24 cellular contexts compared by ENCODE assay signal in the genomic region with DNA sequence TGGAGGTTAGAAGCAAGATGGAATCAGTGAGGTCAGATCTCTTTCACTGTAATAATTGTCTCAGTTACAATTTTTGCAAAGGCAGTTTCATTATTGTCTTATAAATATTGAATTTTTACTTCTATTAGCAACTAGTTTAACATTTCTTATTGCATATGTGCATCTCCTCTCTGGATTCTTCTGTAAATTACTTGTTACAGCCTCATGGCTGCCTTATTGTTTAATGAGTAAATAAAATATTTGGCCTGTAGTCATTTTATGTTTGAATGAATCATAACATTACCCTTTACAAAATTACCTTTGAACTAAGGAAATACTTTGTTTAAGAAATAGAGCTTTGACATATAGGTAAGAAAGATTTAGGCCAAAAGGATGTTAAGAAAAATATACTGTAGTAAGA.
DNase-seq lines count a peak whose midpoint lies in the region; ATAC-seq, FAIRE-seq and TF ChIP-seq lines count a peak whose summit lies in the region.
"Had no signal": no experiment of that assay in that cellular context is flagged by ENCODE, and none has a peak within 500 bp of the region (broad histone marks: within the 10 kb centered on the region; RNA-seq: fewer than 3 reads in every experiment).

No MANE protein-coding gene starts in this region.

- ATAC-seq in GM21717 (IDR thresholded peaks at IDR 0.05; ENCODE audit: unreplicated experiment) (no peak), gastrocnemius medialis (no peak)

- intact Hi-C loops in MCF 10A (cut with micrococcal nuclease) = loop anchor here (1.0 to 2.0 kb wide), 2 partner anchors 212 to 670 kb away; a partner anchor contains a TSS
- intact Hi-C loops in breast epithelium (cut with DNase I; ENCODE audit: low total_unique reads) = no loop called here
- intact Hi-C loops in PC-9 (cut with micrococcal nuclease; ENCODE audit: unreplicated experiment) = loop anchor here (2.0 kb wide), 1 partner anchor 212 kb away; a partner anchor contains a TSS
- intact Hi-C loops in OCI-LY7 (cut with micrococcal nuclease; ENCODE audit: unreplicated experiment) = no loop called here
- intact Hi-C loops in gastrocnemius medialis (cut with DNase I; ENCODE audit: low total_unique reads) = no loop called here

- H3K36me3 ChIP-seq in breast epithelium (no peaks in the 10 kb centered on the region), PC-9 (ENCODE audit: low read depth) (no peaks in the 10 kb centered on the region), bronchial epithelial cell (ENCODE audit: control insufficient read depth, insufficient read depth, low read length) (no peaks in the 10 kb centered on the region), OCI-LY7 (ENCODE audit: insufficient read depth, low read length) (no peaks in the 10 kb centered on the region), gastrocnemius medialis (no peaks in the 10 kb centered on the region)
- H3K36me3 ChIP-seq: BE2C, Peyer's patch, SJSA1 had no signal

- H3K27ac ChIP-seq in breast epithelium (no peak overlapping the region), PC-9 (peak overlapping the region; percentile 48), OCI-LY7 (ENCODE audit: low read depth, low read length, poor library complexity, severe bottlenecking) (no peak overlapping the region), gastrocnemius medialis (no peak overlapping the region)
- H3K27ac ChIP-seq: HL-60, Peyer's patch, SJSA1 had no signal

- H3K27ac Mint-ChIP-seq in MCF 10A (ENCODE audit: low read depth, unreplicated experiment) = peak overlapping the region; percentile 20
- H3K27ac Mint-ChIP-seq: CD14-positive monocyte; CD8-positive, alpha-beta memory T cell had no signal

- TF ChIP-seq POLR2A in breast epithelium (IDR thresholded peaks at IDR 0.05) (no peak), erythroblast (IDR thresholded peaks at IDR 0.05; ENCODE audit: low read length) (no peak), gastrocnemius medialis (IDR thresholded peaks at IDR 0.05) (no peak)

- BruUV-seq in MCF 10A (replicated peaks; lab: Mats Ljungman, UMichigan) (no TSS peak), PC-9 (replicated peaks; lab: Mats Ljungman, UMichigan) (no TSS peak), OCI-LY7 (replicated peaks; lab: Mats Ljungman, UMichigan) (no TSS peak)

- H3K9me3 Mint-ChIP-seq in MCF 10A (ENCODE audit: unreplicated experiment) = no peaks in the 10 kb centered on the region

- no peaks in the 10 kb centered on the region for H4K20me1 ChIP-seq in PC-9 (ENCODE audit: insufficient read depth)
- H4K20me1 ChIP-seq in OCI-LY7 (ENCODE audit: insufficient read depth, low read length) = no peaks in the 10 kb centered on the region

- H3K27me3 ChIP-seq in breast epithelium (no peaks in the 10 kb centered on the region), PC-9 (ENCODE audit: insufficient read depth, low read depth) (no peaks in the 10 kb centered on the region), bronchial epithelial cell (ENCODE audit: control insufficient read depth, insufficient read depth, low read length) (no peaks in the 10 kb centered on the region), gastrocnemius medialis (no peaks in the 10 kb centered on the region)
- H3K27me3 ChIP-seq: BE2C, Peyer's patch, SJSA1 had no signal

- DNase-seq in MCF 10A (ENCODE audit: unreplicated experiment) = no peak
- DNase-seq in breast epithelium (ENCODE audit: low spot score in 2 of 2) = no peak
- no peak for DNase-seq in PC-9
- DNase-seq in bronchial epithelial cell (ENCODE audit: low read depth) = peak; percentile 73
- DNase-seq in OCI-LY7 (ENCODE audit: low spot score) = no peak
- DNase-seq in erythroblast (lab: John Stamatoyannopoulos, UW) = no peak
- DNase-seq in gastrocnemius medialis = no peak
- DNase-seq: BE2C; CD8-positive, alpha-beta memory T cell; DMS79 treated with DMSO at 0.1 percent for 48 hours; GF-D8; NCI-H1105 treated with DMSO at 0.1 percent for 48 hours; NCI-H146; NCI-H1930; NCI-H446; NCI-H524 treated with DMSO at 0.1 percent for 48 hours; Peyer's patch; T-helper 1 cell had no signal

- H3K4me1 ChIP-seq in breast epithelium = no peaks in the 10 kb centered on the region
- peaks cover 7% of the 10 kb centered on the region; the same call in 1 of the 2 replicates for H3K4me1 ChIP-seq in PC-9 (replicated peaks; ENCODE audit: insufficient read depth)
- H3K4me1 ChIP-seq in OCI-LY7 (ENCODE audit: insufficient read depth, low read length, poor library complexity, severe bottlenecking) = no peaks in the 10 kb centered on the region
- H3K4me1 ChIP-seq in gastrocnemius medialis = no peaks in the 10 kb centered on the region
- H3K4me1 ChIP-seq: BE2C, Peyer's patch had no signal

- no peaks in the 10 kb centered on the region for H3K27me3 Mint-ChIP-seq in MCF 10A (ENCODE audit: insufficient read depth, unreplicated experiment)
- H3K27me3 Mint-ChIP-seq: CD8-positive, alpha-beta memory T cell had no signal

- H3K4me2 ChIP-seq in PC-9 (no peak overlapping the region), OCI-LY7 (ENCODE audit: low read length) (no peak overlapping the region)

- CTCF ChIA-PET in MCF 10A (lab: Yijun Ruan, JAX) = interaction anchor here (0.6 to 0.7 kb wide), 2 partner anchors 652 to 1833 kb away, joined by 4 to 6 read pairs; no protein-coding TSS in a partner anchor
- CTCF ChIA-PET in PC-9 (lab: Charles Lee) = no interaction called here
- CTCF ChIA-PET in OCI-LY7 (lab: Charles Lee; ENCODE audit: unreplicated experiment) = no interaction called here

- H3K9me2 ChIP-seq in PC-9 (ENCODE audit: insufficient read depth) = no peaks in the 10 kb centered on the region
- no peaks in the 10 kb centered on the region for H3K9me2 ChIP-seq in OCI-LY7 (ENCODE audit: insufficient read depth, low read length)

- no peak for FAIRE-seq in bronchial epithelial cell (lab: Jason Lieb, UNC)
- FAIRE-seq: GM12891, H1 had no signal

- H3K9me3 ChIP-seq in breast epithelium = peaks cover 3 to 4% of the 10 kb centered on the region in 2 donors
- H3K9me3 ChIP-seq in PC-9 (ENCODE audit: insufficient read depth, low read depth) = no peaks in the 10 kb centered on the region; the same call in 1 of the 2 replicates
- no peaks in the 10 kb centered on the region for H3K9me3 ChIP-seq in OCI-LY7 (ENCODE audit: low read length)
- no peaks in the 10 kb centered on the region for H3K9me3 ChIP-seq in gastrocnemius medialis
- H3K9me3 ChIP-seq: BE2C, Peyer's patch, SJSA1 had no signal

- H3K79me2 ChIP-seq in PC-9 (ENCODE audit: low read depth) = no peaks in the 10 kb centered on the region
- H3K79me2 ChIP-seq in OCI-LY7 (ENCODE audit: insufficient read depth, low read depth, low read length) = no peaks in the 10 kb centered on the region

- no peak overlapping the region for H3K4me3 Mint-ChIP-seq in MCF 10A (ENCODE audit: unreplicated experiment)
- H3K4me3 Mint-ChIP-seq: CD14-positive monocyte; CD8-positive, alpha-beta memory T cell had no signal

- peaks cover 37% of the 10 kb centered on the region for H3K4me1 Mint-ChIP-seq in MCF 10A (ENCODE audit: insufficient read depth, unreplicated experiment)
- H3K4me1 Mint-ChIP-seq: CD14-positive monocyte; CD8-positive, alpha-beta memory T cell had no signal

- POLR2A ChIA-PET in MCF 10A (lab: Yijun Ruan, JAX) = interaction anchor here (0.6 to 1.7 kb wide), 5 partner anchors 15 to 219 kb away, joined by 3 to 10 read pairs (median 6); a partner anchor contains a TSS
- POLR2A ChIA-PET in PC-9 (lab: Charles Lee; ENCODE audit: unreplicated experiment) = no interaction called here
- POLR2A ChIA-PET in OCI-LY7 (lab: Charles Lee) = no interaction called here

- H3K4me3 ChIP-seq in breast epithelium (no peak overlapping the region), PC-9 (no peak overlapping the region), bronchial epithelial cell (ENCODE audit: low read depth, low read length) (no peak overlapping the region), OCI-LY7 (ENCODE audit: low read depth, low read length, poor library complexity, severe bottlenecking) (no peak overlapping the region), gastrocnemius medialis (no peak overlapping the region)
- H3K4me3 ChIP-seq: Peyer's patch, SJSA1 had no signal

- in situ Hi-C loops in gastrocnemius medialis (cut with MboI; ENCODE audit: low sequenced_read_pairs in 4 of 4) = no loop called here

- peaks cover 17% of the 10 kb centered on the region for H3F3A ChIP-seq in PC-9 (ENCODE audit: insufficient read depth, low read depth)

- TF ChIP-seq CTCF in MCF 10A (IDR thresholded peaks at IDR 0.05; ENCODE audit: unreplicated experiment) (no peak), breast epithelium (IDR thresholded peaks at IDR 0.05) (no peak), PC-9 (conservative IDR thresholded peaks at IDR 0.05) (no peak), bronchial epithelial cell (IDR thresholded peaks at IDR 0.05; ENCODE audit: insufficient read depth, low read length, severe bottlenecking) (no peak), OCI-LY7 (conservative IDR thresholded peaks at IDR 0.05; ENCODE audit: low read length) (no peak), gastrocnemius medialis (IDR thresholded peaks at IDR 0.05 in 4 of 5, conservative IDR thresholded peaks at IDR 0.05 in 1 of 5) (no peak)

- H3K36me3 Mint-ChIP-seq in MCF 10A (ENCODE audit: insufficient read depth, unreplicated experiment) = peaks cover 6% of the 10 kb centered on the region
- H3K36me3 Mint-ChIP-seq: CD14-positive monocyte; CD8-positive, alpha-beta memory T cell had no signal

- no peak overlapping the region for H2AFZ ChIP-seq in PC-9
- no peak overlapping the region for H2AFZ ChIP-seq in OCI-LY7 (ENCODE audit: low read length)

Comparison
In these comparisons a context has a peak if more than half of its experiments do, and no peak if none do; other contexts are left out.
1. intact Hi-C loops: an anchor here in MCF 10A (1.0 to 2.0 kb wide) and PC-9 (2.0 kb wide); none called in breast epithelium, OCI-LY7 and gastrocnemius medialis.